Comparison of ENCODE assay signal across 8 cellular contexts in genomic region chr13:27449936-27450828, GRCh38. TPM values are rescaled to one million over a fixed set of nuclear protein-coding genes. Genes with fewer than 3 reads are reported as not detected.
A peak's percentile ranks its signal among the peaks of the same experiment; 100 is the strongest.
DNase-seq lines count a peak whose midpoint lies in the region; TF ChIP-seq lines count a peak whose summit lies in the region.

Gene MTIF3, minus strand, starts transcription at chr13:27450564. Its CDS starts 10,116 bp downstream, at chr13:27440448.

- no CpG with 5 or more reads among the region's 81 CpGs for WGBS in H9 (ENCODE audit: extremely low coverage, insufficient read length, low lambda C conversion rate)
- WGBS in stomach, 5 donors: 0% methylated on average over 30 to 81 of the region's 81 CpGs

- no peak within 1 kb of the TSS for H3T11ph ChIP-seq in H9 (ENCODE audit: low read length)

- H3K18ac ChIP-seq in H9 (ENCODE audit: insufficient read length, low read depth, low read length): peak within 1 kb of the TSS; percentile 55

- no peak for TF ChIP-seq CTCF in H9 (conservative IDR thresholded peaks at IDR 0.05)
- no peak for TF ChIP-seq CTCF in neural cell (IDR thresholded peaks at IDR 0.05; ENCODE audit: poor library complexity, severe bottlenecking)
- TF ChIP-seq CTCF in stomach (IDR thresholded peaks at IDR 0.05): peak in 1 of 7 experiments; percentile 13

- H3K9ac ChIP-seq in ES-I3 (ENCODE audit: low read depth, low read length) (peak within 1 kb of the TSS; percentile 57), H9 (ENCODE audit: extremely low read depth, insufficient read length, low read length) (peak within 1 kb of the TSS; percentile 50), neural cell (ENCODE audit: low read length) (peak within 1 kb of the TSS; percentile 94)

- no peak within 1 kb of the TSS for H3K23ac ChIP-seq in H9 (ENCODE audit: insufficient read length, low read depth, low read length)

- H3K9me3 ChIP-seq in ES-I3 (ENCODE audit: control insufficient read depth, insufficient read depth, low read length): no peaks in the 10 kb centered on the region
- no peaks in the 10 kb centered on the region for H3K9me3 ChIP-seq in H9 (ENCODE audit: control insufficient read depth, low read depth, low read length)
- H3K9me3 ChIP-seq in MG63: no peaks in the 10 kb centered on the region
- no peaks in the 10 kb centered on the region for H3K9me3 ChIP-seq in neural cell (ENCODE audit: low read length)
- H3K9me3 ChIP-seq in stomach: no peaks in the 10 kb centered on the region

- no peaks in the 10 kb centered on the region for H3K27me3 ChIP-seq in H9 (ENCODE audit: insufficient read depth, low read length)
- H3K27me3 ChIP-seq in MG63: 0 out of 2 replicates have a peak, but pooled peaks cover 3% of the 10 kb centered on the region
- H3K27me3 ChIP-seq in neural cell (ENCODE audit: insufficient read depth, low read depth, low read length): peaks cover 8% of the 10 kb centered on the region
- no peaks in the 10 kb centered on the region for H3K27me3 ChIP-seq in stomach

- no peaks in the 10 kb centered on the region for H3F3A ChIP-seq in neural cell (ENCODE audit: insufficient read depth, low read length, poor library complexity, severe bottlenecking)

- H2BK20ac ChIP-seq in H9 (ENCODE audit: low read depth, low read length, poor library complexity, severe bottlenecking): no peak within 1 kb of the TSS

- intact Hi-C loops in stomach (cut with DNase I; ENCODE audit: low total_unique reads): no loop called here

- H2BK12ac ChIP-seq in H9 (ENCODE audit: insufficient read length, low read depth, low read length): no peak within 1 kb of the TSS

- H2AFZ ChIP-seq in H9 (ENCODE audit: low read length) (no peak within 1 kb of the TSS), neural cell (ENCODE audit: low read depth, low read length) (peak within 1 kb of the TSS; percentile 91)

- peaks cover 3% of the 10 kb centered on the region for H3K79me1 ChIP-seq in H9 (ENCODE audit: insufficient read depth, low read depth, low read length, poor library complexity, severe bottlenecking)

- no peaks in the 10 kb centered on the region for H3K9me2 ChIP-seq in neural cell (ENCODE audit: insufficient read depth, low read length)

- no peak within 1 kb of the TSS for H3K4ac ChIP-seq in H9 (ENCODE audit: low read depth, low read length)

- H4K20me1 ChIP-seq in H9 (ENCODE audit: control insufficient read depth, insufficient read depth, insufficient read length) (no peaks in the 10 kb centered on the region), neural cell (ENCODE audit: insufficient read depth) (no peaks in the 10 kb centered on the region)

- DNase-seq in H9 (peak; percentile 97), MG63 (peak; percentile 88), SHP77 treated with DMSO at 0.1 percent for 48 hours (lab: John Stamatoyannopoulos, UW) (peak; percentile 95), activated gamma-delta T cell (lab: John Stamatoyannopoulos, UW) (peak; percentile 91), fibroblast of the conjunctiva (ENCODE audit: low read depth) (peak; percentile 80), stomach (peak; percentile 97)

- H2BK5ac ChIP-seq in H9 (ENCODE audit: insufficient read length, low read length): no peak within 1 kb of the TSS

- peaks cover 16 to 23% of the 10 kb centered on the region in 2 experiments for H3K4me1 Mint-ChIP-seq in H9

- H3K27ac Mint-ChIP-seq in H9: peak within 1 kb of the TSS; percentile 91 to 95 (median 92)

- H3K23me2 ChIP-seq in H9 (ENCODE audit: insufficient read length, low read depth, low read length, poor library complexity, severe bottlenecking): peaks cover 11% of the 10 kb centered on the region

- peak within 1 kb of the TSS; percentile 50 for H2BK120ac ChIP-seq in H9 (ENCODE audit: low read depth, low read length, poor library complexity, severe bottlenecking)

- TF ChIP-seq POLR2A in stomach (IDR thresholded peaks at IDR 0.05): peak in 2 of 4 donors; percentile 80 to 87

- H4K8ac ChIP-seq in H9 (replicated peaks; ENCODE audit: insufficient read length, low read depth, low read length): no peak within 1 kb of the TSS

- peak within 1 kb of the TSS; percentile 78 for H3K4me3 ChIP-seq in MG63
- H3K4me3 ChIP-seq in neural cell (ENCODE audit: low read length): peak within 1 kb of the TSS; percentile 87
- H3K4me3 ChIP-seq in stomach: peak within 1 kb of the TSS; percentile 61 to 87 (median 72)

- H4K91ac ChIP-seq in H9 (ENCODE audit: insufficient read length, low read depth, low read length): no peak within 1 kb of the TSS

- no peaks in the 10 kb centered on the region for H3K9me3 Mint-ChIP-seq in H9

- peak within 1 kb of the TSS; percentile 36; the same call in 1 of the 2 replicates for H3K14ac ChIP-seq in H9 (ENCODE audit: insufficient read depth, low read length)

- H3K79me2 ChIP-seq in H9 (ENCODE audit: insufficient read depth, low read length) (peaks cover 3% of the 10 kb centered on the region; the same call in 1 of the 2 replicates), neural cell (replicated peaks; ENCODE audit: insufficient read depth, low read length) (peaks cover 12% of the 10 kb centered on the region)

- H3K27me3 Mint-ChIP-seq in H9 (ENCODE audit: low read depth): peaks cover 4% of the 10 kb centered on the region

- TF ChIP-seq RAD21 in neural cell (conservative IDR thresholded peaks at IDR 0.05): peak; percentile 38

- H3K56ac ChIP-seq in H9 (ENCODE audit: insufficient read length, low read depth, low read length): no peak within 1 kb of the TSS

- H3K4me2 ChIP-seq in H9 (ENCODE audit: insufficient read depth, insufficient read length, low read length) (peak within 1 kb of the TSS; percentile 86), neural cell (ENCODE audit: low read length) (peak within 1 kb of the TSS; percentile 95)

- no peak within 1 kb of the TSS for H2BK15ac ChIP-seq in H9 (ENCODE audit: low read depth, low read length)

- H3K4me1 ChIP-seq in ES-I3 (ENCODE audit: insufficient read depth, low read length): no peaks in the 10 kb centered on the region
- no peaks in the 10 kb centered on the region; the same call in none of the 2 replicates for H3K4me1 ChIP-seq in H9 (ENCODE audit: insufficient read depth, low read length)
- H3K4me1 ChIP-seq in stomach: peaks cover 13 to 68% (median 36%) of the 10 kb centered on the region in 4 donors

- peak within 1 kb of the TSS; percentile 85 to 92 for H3K4me3 Mint-ChIP-seq in H9

- H4K5ac ChIP-seq in H9 (ENCODE audit: insufficient read length, low read depth, low read length): no peak within 1 kb of the TSS

- TF ChIP-seq EP300 in neural cell (conservative IDR thresholded peaks at IDR 0.05; ENCODE audit: poor library complexity, severe bottlenecking): peak; percentile 46
- TF ChIP-seq EP300 in stomach (IDR thresholded peaks at IDR 0.05): no peak

- H3K36me3 ChIP-seq in ES-I3 (ENCODE audit: insufficient read depth, low read length) (no peaks in the 10 kb centered on the region), MG63 (no peaks in the 10 kb centered on the region), neural cell (ENCODE audit: insufficient read depth, low read length) (no peaks in the 10 kb centered on the region), stomach (no peaks in the 10 kb centered on the region)

- no peaks in the 10 kb centered on the region for H3K36me3 Mint-ChIP-seq in H9 (ENCODE audit: insufficient read depth in 1 of 3, low read depth in 3 of 3)

- H3K27ac ChIP-seq in H9 (ENCODE audit: insufficient read length, low read depth, low read length) (peak within 1 kb of the TSS; percentile 42), neural cell (ENCODE audit: low read length) (peak within 1 kb of the TSS; percentile 94), stomach (peak within 1 kb of the TSS; percentile 97 to 99 (median 98))

- H2AK5ac ChIP-seq in H9 (ENCODE audit: insufficient read length, low read length): no peak within 1 kb of the TSS

TF ChIP-seq in neural cell, 6 proteins besides CTCF, POLR2A, EP300 and RAD21:
- peak; percentile 90 for TF ChIP-seq POLR2AphosphoS5 (IDR thresholded peaks at IDR 0.05)
- peak; percentile 11 for TF ChIP-seq REST (IDR thresholded peaks at IDR 0.05; ENCODE audit: borderline replicate concordance)
- TF ChIP-seq EZH2 (IDR thresholded peaks at IDR 0.05; ENCODE audit: borderline replicate concordance, insufficient read depth, low read length, poor library complexity, severe bottlenecking): no peak
- no peak for TF ChIP-seq MXI1 (conservative IDR thresholded peaks at IDR 0.05; ENCODE audit: poor library complexity, severe bottlenecking)
- TF ChIP-seq TAF1 (IDR thresholded peaks at IDR 0.05; ENCODE audit: low read depth): peak; percentile 81
TF ChIP-seq in neural cell: peak in this region for 3.

RNA-seq across cellular contexts. Expression of gene MTIF3, which starts in this region (rescaled TPM):
- total RNA-seq in H9 (2021) (31.6 and 32.3 TPM in 2 replicates), stomach (10 to 100 TPM; 20.5 to 91.6 (median 35.2) TPM)
- total RNA-seq in MG63 (2014; rRNA removed; shearing (Covaris generic); ENCODE audit: low replicate concordance): 63.2 and 96.7 TPM in 2 replicates
- polyA plus RNA-seq in neural cell (66.5 and 68.8 TPM in 2 replicates), stomach (100 to 1,000 TPM in 1 of 3 donors, 10 to 100 TPM in 2; 81.7 to 139 (median 99.4) TPM)
- polyA minus RNA-seq in neural cell: 35.3 and 44.6 TPM in 2 replicates

Comparison
In these comparisons a context has a peak if more than half of its experiments do, and no peak if none do; other contexts are left out.
1. Peak in every context shown above with its lines: DNase-seq, H3K4me3 ChIP-seq and H3K27ac ChIP-seq.
2. H3K27ac ChIP-seq: peak in every context shown above with its lines; median percentile 98 in stomach; 94 in neural cell; 42 in H9.